Comparison of ENCODE assay signal across 12 cellular contexts in genomic region chr4:125732682-125733081, GRCh38.
DNase-seq lines count a peak whose midpoint lies in the region; TF ChIP-seq lines count a peak whose summit lies in the region.
"Had no signal": no experiment of that assay in that cellular context is flagged by ENCODE, and none has a peak within 500 bp of the region (broad histone marks: within the 10 kb centered on the region; RNA-seq: fewer than 3 reads in every experiment).

No MANE protein-coding gene starts in this region.

- POLR2A ChIA-PET in SK-N-SH (lab: Yijun Ruan, JAX): no interaction called here

- H3K9me2 ChIP-seq in SK-N-SH: no peaks in the 10 kb centered on the region

- H3K36me3 ChIP-seq in colonic mucosa (no peaks in the 10 kb centered on the region), SK-N-SH (replicated peaks in 1 of 2; ENCODE audit: control insufficient read depth in 1 of 2, insufficient read depth in 2 of 2, low read length in 1 of 2) (no peaks in the 10 kb centered on the region)
- H3K36me3 ChIP-seq: BE2C had no signal

- H3K4me3 ChIP-seq in colonic mucosa (no peak overlapping the region), SK-N-SH (ENCODE audit: low read depth in 2 of 2, low read length in 1 of 2) (no peak overlapping the region)

- H3K9me3 Mint-ChIP-seq in Calu3 (ENCODE audit: low read depth, unreplicated experiment): peaks cover 2% of the 10 kb centered on the region
- no peaks in the 10 kb centered on the region for H3K9me3 Mint-ChIP-seq in mesothelial cell of epicardium
- H3K9me3 Mint-ChIP-seq in osteocyte (ENCODE audit: unreplicated experiment): peaks cover 7% of the 10 kb centered on the region

- peak overlapping the region; percentile 86 for H3K27ac Mint-ChIP-seq in Calu3 (ENCODE audit: unreplicated experiment)
- peak overlapping the region; percentile 45 for H3K27ac Mint-ChIP-seq in mesothelial cell of epicardium
- peak overlapping the region; percentile 23 for H3K27ac Mint-ChIP-seq in osteocyte (ENCODE audit: unreplicated experiment)
- H3K27ac Mint-ChIP-seq: CD4-positive, alpha-beta memory T cell had no signal

- intact Hi-C loops in Calu3 (cut with micrococcal nuclease; ENCODE audit: unreplicated experiment): no loop called here
- intact Hi-C loops in colonic mucosa (cut with DNase I): no loop called here

- no peaks in the 10 kb centered on the region for H3K79me2 ChIP-seq in SK-N-SH (ENCODE audit: insufficient read depth)

- H3F3A ChIP-seq in SK-N-SH (replicated peaks; ENCODE audit: insufficient read depth): peaks cover 14% of the 10 kb centered on the region

- H3K4me1 Mint-ChIP-seq in Calu3 (ENCODE audit: low read depth, unreplicated experiment): peaks cover 67% of the 10 kb centered on the region
- H3K4me1 Mint-ChIP-seq in mesothelial cell of epicardium: peaks cover 39% of the 10 kb centered on the region
- peaks cover 67% of the 10 kb centered on the region for H3K4me1 Mint-ChIP-seq in osteocyte (ENCODE audit: unreplicated experiment)
- H3K4me1 Mint-ChIP-seq: CD4-positive, alpha-beta memory T cell had no signal

- TF ChIP-seq RAD21 in SK-N-SH (IDR thresholded peaks at IDR 0.05; ENCODE audit: low read length): no peak

- no peaks in the 10 kb centered on the region for H4K20me1 ChIP-seq in SK-N-SH (ENCODE audit: insufficient read depth)

- TF ChIP-seq CTCF in Calu3 (IDR thresholded peaks at IDR 0.05; ENCODE audit: unreplicated experiment): no peak
- no peak for TF ChIP-seq CTCF in mesothelial cell of epicardium (IDR thresholded peaks at IDR 0.05; ENCODE audit: unreplicated experiment)
- TF ChIP-seq CTCF in osteocyte (IDR thresholded peaks at IDR 0.05): no peak
- no peak for TF ChIP-seq CTCF in colonic mucosa (IDR thresholded peaks at IDR 0.05)
- TF ChIP-seq CTCF in SK-N-SH (IDR thresholded peaks at IDR 0.05): no peak

- H3K27me3 ChIP-seq in colonic mucosa (no peaks in the 10 kb centered on the region), SK-N-SH (ENCODE audit: insufficient read depth) (no peaks in the 10 kb centered on the region)
- H3K27me3 ChIP-seq: BE2C had no signal

- WGBS in SK-N-SH (ENCODE audit: low lambda C conversion rate): 86% methylated on average over 1 of the region's 1 CpG

- H3K27ac ChIP-seq in colonic mucosa (no peak overlapping the region), SK-N-SH (ENCODE audit: low read depth in 2 of 2, low read length in 1 of 2) (no peak overlapping the region)
- H3K27ac ChIP-seq: C4-2B had no signal

- H3K36me3 Mint-ChIP-seq in Calu3 (ENCODE audit: insufficient read depth, unreplicated experiment) (no peaks in the 10 kb centered on the region), mesothelial cell of epicardium (no peaks in the 10 kb centered on the region), osteocyte (ENCODE audit: unreplicated experiment) (no peaks in the 10 kb centered on the region)
- H3K36me3 Mint-ChIP-seq: CD4-positive, alpha-beta memory T cell had no signal

- CTCF ChIA-PET in Calu3 (lab: Charles Lee): no interaction called here
- CTCF ChIA-PET in SK-N-SH (lab: Yijun Ruan, JAX): interaction anchor here (0.7 kb wide), 2 partner anchors 12 to 19 kb away, joined by 3 read pairs; no protein-coding TSS in a partner anchor

- H2AFZ ChIP-seq in SK-N-SH (ENCODE audit: low read depth): no peak overlapping the region

- TF ChIP-seq EP300 in SK-N-SH (IDR thresholded peaks at IDR 0.05; ENCODE audit: borderline replicate concordance in 1 of 2, low read depth in 1 of 2, low read length in 1 of 2): no peak

- no peak overlapping the region for H3K4me2 ChIP-seq in SK-N-SH

- DNase-seq in Calu3 (no peak), NCI-H446 treated with DMSO at 0.1 percent for 48 hours (lab: John Stamatoyannopoulos, UW) (peak; percentile 19), mesothelial cell of epicardium (ENCODE audit: low spot score in 2 of 2, unreplicated experiment in 2 of 2) (no peak), osteocyte (ENCODE audit: extremely low spot score, unreplicated experiment) (no peak), SK-N-DZ (ENCODE audit: low spot score) (no peak), colonic mucosa (no peak), SK-N-SH (no peak)
- DNase-seq: BE2C; CD4-positive, alpha-beta memory T cell; DMS53; GF-D8 had no signal

- no peaks in the 10 kb centered on the region for H3K4me1 ChIP-seq in colonic mucosa
- H3K4me1 ChIP-seq in SK-N-SH (ENCODE audit: control insufficient read depth in 1 of 2, insufficient read depth in 2 of 2, low read depth in 1 of 2, low read length in 1 of 2): peaks cover 5 to 18% of the 10 kb centered on the region in 2 experiments; a peak in 3 of 4 replicates
- H3K4me1 ChIP-seq: BE2C had no signal

- no peak overlapping the region for H3K4me3 Mint-ChIP-seq in Calu3 (ENCODE audit: low read depth, unreplicated experiment)
- H3K4me3 Mint-ChIP-seq in mesothelial cell of epicardium: no peak overlapping the region
- no peak overlapping the region for H3K4me3 Mint-ChIP-seq in osteocyte (ENCODE audit: unreplicated experiment)
- H3K4me3 Mint-ChIP-seq: CD4-positive, alpha-beta memory T cell had no signal

- no TSS peak for BruUV-seq in Calu3 (replicated peaks; lab: Mats Ljungman, UMichigan)

- H3K27me3 Mint-ChIP-seq in Calu3 (ENCODE audit: unreplicated experiment): no peaks in the 10 kb centered on the region
- H3K27me3 Mint-ChIP-seq in mesothelial cell of epicardium (ENCODE audit: low read depth): no peaks in the 10 kb centered on the region
- no peaks in the 10 kb centered on the region for H3K27me3 Mint-ChIP-seq in osteocyte (ENCODE audit: unreplicated experiment)
- H3K27me3 Mint-ChIP-seq: CD4-positive, alpha-beta memory T cell had no signal

- H3K9ac ChIP-seq in colonic mucosa (ENCODE audit: low read depth in 2 of 2, low read length in 2 of 2) (no peak overlapping the region), SK-N-SH (no peak overlapping the region)

- H3K9me3 ChIP-seq in colonic mucosa (no peaks in the 10 kb centered on the region), SK-N-SH (no peaks in the 10 kb centered on the region)
- H3K9me3 ChIP-seq: BE2C had no signal

TF ChIP-seq in SK-N-SH, 30 proteins besides CTCF, POLR2A, EP300 and RAD21:
- TF ChIP-seq SIN3A (IDR thresholded peaks at IDR 0.05; ENCODE audit: borderline replicate concordance, low read depth, low read length): no peak
- no peak for TF ChIP-seq YY1 (IDR thresholded peaks at IDR 0.05; ENCODE audit: low read depth)
- no peak for TF ChIP-seq RFX5 (IDR thresholded peaks at IDR 0.05; ENCODE audit: low read length)
- TF ChIP-seq ZBTB33 (IDR thresholded peaks at IDR 0.05; ENCODE audit: borderline replicate concordance, low read depth): no peak
- TF ChIP-seq POLR2AphosphoS5 (IDR thresholded peaks at IDR 0.05; ENCODE audit: low read depth, low read length): no peak
- TF ChIP-seq NRF1 (IDR thresholded peaks at IDR 0.05; ENCODE audit: low read depth, low read length): no peak
- no peak for TF ChIP-seq CHD2 (IDR thresholded peaks at IDR 0.05; ENCODE audit: low read length, partially characterized antibody)

Comparison
In these comparisons a context has a peak if more than half of its experiments do, and no peak if none do; other contexts are left out.
1. H3K27ac Mint-ChIP-seq: peak in every context shown above with its lines; median percentile 86 in Calu3; 45 in mesothelial cell of epicardium; 23 in osteocyte.